In genomic region chr1:4090976-4091660, GRCh38 we compare ENCODE assay signal across 31 cellular contexts.
"Had no signal": no experiment of that assay in that cellular context is flagged by ENCODE, and none has a peak within 500 bp of the region (broad histone marks: within the 10 kb centered on the region; RNA-seq: fewer than 3 reads in every experiment).

No MANE protein-coding gene starts in this region.

- H3K27me3 ChIP-seq: brain microvascular endothelial cell, foreskin keratinocyte had no signal

- H3K36me3 ChIP-seq: brain microvascular endothelial cell, esophagus muscularis mucosa, gastrocnemius medialis, WERI-Rb-1 had no signal

- DNase-seq: activated B cell treated with CpG ODN at 0.5 μM for 24 hours; activated CD4-positive, alpha-beta T cell treated with anti-CD3 and anti-CD28 coated beads for 48 hours; activated CD4-positive, alpha-beta T cell treated with anti-CD3 and anti-CD28 coated beads, Interleukin-2, amount 50 U/mL, for 1 hour; activated CD4-positive, alpha-beta T cell treated with anti-CD3 and anti-CD28 coated beads, Interleukin-2, amount 50 U/mL, for 48 hours; activated CD8-positive, alpha-beta memory T cell treated with anti-CD3 and anti-CD28 coated beads for 24 hours; activated CD8-positive, alpha-beta T cell treated with anti-CD3 and anti-CD28 coated beads for 36 hours; activated gamma-delta T cell; activated naive CD4-positive, alpha-beta T cell; activated naive CD4-positive, alpha-beta T cell treated with anti-CD3 and anti-CD28 coated beads, Interleukin-2, amount 50 U/mL, for 16 hours; activated T-cell treated with anti-CD3 and anti-CD28 coated beads, Interleukin-2, amount 50 U/mL, for 4 hours; amniotic stem cell; anterior cingulate cortex; brain microvascular endothelial cell; caudate nucleus; cortex of kidney; dermis blood vessel endothelial cell; effector CD4-positive, alpha-beta T cell; effector memory CD8-positive, alpha-beta T cell; erythroblast; foreskin keratinocyte; gastrocnemius medialis; SW 1271; T-helper 1 cell; T-helper 17 cell; T1000; WERI-Rb-1 had no signal

- H3K27me3 Mint-ChIP-seq: activated CD8-positive, alpha-beta T cell treated with anti-CD3 and anti-CD28 coated beads for 36 hours; activated naive CD8-positive, alpha-beta T cell had no signal

- ATAC-seq: activated CD4-positive, CD25-positive, alpha-beta regulatory T cell treated with anti-CD3 and anti-CD28 coated beads, Interleukin-2, amount 50 U/mL, for 24 hours; activated CD8-positive, alpha-beta T cell treated with anti-CD3 and anti-CD28 coated beads for 36 hours; activated T-cell treated with anti-CD3 and anti-CD28 coated beads, Interleukin-2, amount 50 U/mL, for 4 hours; activated T-helper 17 cell treated with anti-CD3 and anti-CD28 coated beads, Interleukin-2, amount 50 U/mL, for 72 hours; effector memory CD8-positive, alpha-beta T cell; foreskin keratinocyte; gastrocnemius medialis; T-helper 17 cell had no signal

- H3K9me3 ChIP-seq: gastrocnemius medialis had no signal

- H3K4me1 ChIP-seq: esophagus muscularis mucosa, foreskin keratinocyte, gastrocnemius medialis had no signal

- H3K4me1 Mint-ChIP-seq: activated B cell treated with CpG ODN at 0.5 μM for 24 hours; activated T-helper 17 cell treated with anti-CD3 and anti-CD28 coated beads, Interleukin-2, amount 50 U/mL, for 72 hours; T-helper 17 cell had no signal

- H3K9me3 Mint-ChIP-seq: effector memory CD8-positive, alpha-beta T cell; T-helper 2 cell treated with Interferon-gamma antibody and Interleukin-4, amounts not matched to agents 5 μg/mL and 100 μg/mL, for 36 hours had no signal

- H3K4me3 ChIP-seq: esophagus muscularis mucosa, gastrocnemius medialis had no signal

- H3K36me3 Mint-ChIP-seq: activated naive CD8-positive, alpha-beta T cell had no signal

- H3K4me3 Mint-ChIP-seq: activated B cell treated with CpG ODN at 0.5 μM for 24 hours; activated CD8-positive, alpha-beta T cell treated with anti-CD3 and anti-CD28 coated beads for 36 hours; activated naive CD8-positive, alpha-beta T cell; activated T-cell treated with anti-CD3 and anti-CD28 coated beads, Interleukin-2, amount 50 U/mL, for 4 hours; activated T-helper 17 cell treated with anti-CD3 and anti-CD28 coated beads, Interleukin-2, amount 50 U/mL, for 72 hours; effector memory CD8-positive, alpha-beta T cell; T-helper 17 cell; T-helper 2 cell treated with Interferon-gamma antibody and Interleukin-4, amounts not matched to agents 5 μg/mL and 100 μg/mL, for 36 hours had no signal

- H3K27ac ChIP-seq: brain microvascular endothelial cell, esophagus muscularis mucosa, foreskin keratinocyte, gastrocnemius medialis, WERI-Rb-1 had no signal

- H3K27ac Mint-ChIP-seq: activated B cell treated with CpG ODN at 0.5 μM for 24 hours; activated CD8-positive, alpha-beta T cell treated with anti-CD3 and anti-CD28 coated beads for 36 hours; activated naive CD8-positive, alpha-beta T cell; activated T-helper 17 cell treated with anti-CD3 and anti-CD28 coated beads, Interleukin-2, amount 50 U/mL, for 72 hours; effector memory CD8-positive, alpha-beta T cell; T-helper 17 cell; T-helper 2 cell treated with Interferon-gamma antibody and Interleukin-4, amounts not matched to agents 5 μg/mL and 100 μg/mL, for 36 hours had no signal
